Comparison of ENCODE assay signal across 1 cellular context in genomic region chr2:112432735-112433479, GRCh38.
TF ChIP-seq lines count a peak whose summit lies in the region.
"Not testable (repeated sequence)": the region's sequence is repeated elsewhere in the genome, so short reads cannot be mapped to it uniquely, and the experiment has no call there.

No MANE protein-coding gene starts in this region.

TF ChIP-seq in HepG2, 621 proteins besides CTCF, POLR2A, EP300 and RAD21 (continues in another document):
- TF ChIP-seq TFDP1 (CRISPR knock-in tag; IDR thresholded peaks at IDR 0.05; ENCODE audit: borderline replicate concordance) (peak; percentile 11; the same call in 1 of the 2 replicates), RXRB (CRISPR knock-in tag; IDR thresholded peaks at IDR 0.05; ENCODE audit: borderline replicate concordance) (0 out of 2 replicates have a peak, but pooled peaks have one; percentile 2), ZNF556 (CRISPR knock-in tag; IDR thresholded peaks at IDR 0.05; ENCODE audit: borderline replicate concordance) (peak; percentile 24; the same call in 1 of the 2 replicates), TFDP2 (CRISPR knock-in tag; IDR thresholded peaks at IDR 0.05) (0 out of 2 replicates have a peak, but pooled peaks have one; percentile 17), ATF7-NPFF (CRISPR knock-in tag; IDR thresholded peaks at IDR 0.05; ENCODE audit: low read depth) (peak; percentile 63; the same call in 1 of the 2 replicates), SALL1 (CRISPR knock-in tag; IDR thresholded peaks at IDR 0.05) (peak; percentile 48; the same call in 1 of the 2 replicates), ZNF543 (CRISPR knock-in tag; IDR thresholded peaks at IDR 0.05) (0 out of 2 replicates have a peak, but pooled peaks have one; percentile 39), ZNF777 (CRISPR knock-in tag; IDR thresholded peaks at IDR 0.05) (peak; percentile 96), ZNF263 (CRISPR knock-in tag; IDR thresholded peaks at IDR 0.05) (peak; percentile 37; the same call in 1 of the 2 replicates), HOXA3 (CRISPR knock-in tag; IDR thresholded peaks at IDR 0.05) (peak; percentile 49), IRF2 (CRISPR knock-in tag; IDR thresholded peaks at IDR 0.05) (0 out of 2 replicates have a peak, but pooled peaks have one; percentile 15), ZFAT (CRISPR knock-in tag; conservative IDR thresholded peaks at IDR 0.05) (0 out of 2 replicates have a peak, but pooled peaks have one; percentile 26), KMT2A (CRISPR knock-in tag; IDR thresholded peaks at IDR 0.05) (peak; percentile 43; the same call in 1 of the 2 replicates), GABPB1 (CRISPR knock-in tag; IDR thresholded peaks at IDR 0.05) (peak; percentile 52; the same call in 1 of the 2 replicates), ZNF691 (CRISPR knock-in tag; IDR thresholded peaks at IDR 0.05; ENCODE audit: borderline replicate concordance, low read depth) (0 out of 2 replicates have a peak, but pooled peaks have one; percentile 37), ZNF768 (CRISPR knock-in tag; IDR thresholded peaks at IDR 0.05) (peak; percentile 19; the same call in 1 of the 2 replicates), TAF1 (CRISPR knock-in tag; IDR thresholded peaks at IDR 0.05) (0 out of 2 replicates have a peak, but pooled peaks have one; percentile 35), KAT7 (CRISPR knock-in tag; IDR thresholded peaks at IDR 0.05; ENCODE audit: borderline replicate concordance) (peak; percentile 25; the same call in 1 of the 2 replicates), MAZ (CRISPR knock-in tag; IDR thresholded peaks at IDR 0.05; ENCODE audit: low read depth) (0 out of 2 replicates have a peak, but pooled peaks have one; percentile 23), ZBTB38 (CRISPR knock-in tag; IDR thresholded peaks at IDR 0.05) (peak; percentile 56; the same call in 1 of the 2 replicates), ZMYM4 (CRISPR knock-in tag; IDR thresholded peaks at IDR 0.05) (peak; percentile 78), HMGXB4 (CRISPR knock-in tag; IDR thresholded peaks at IDR 0.05; ENCODE audit: borderline replicate concordance in 1 of 2, low read depth in 1 of 2) (peak; percentile 90 to 95), ZFY (CRISPR knock-in tag; IDR thresholded peaks at IDR 0.05) (peak; percentile 90), ASH2L (IDR thresholded peaks at IDR 0.05; ENCODE audit: insufficient read length, low read depth, low read length) (peak; percentile 54), REPIN1 (CRISPR knock-in tag; IDR thresholded peaks at IDR 0.05; ENCODE audit: borderline replicate concordance, low read depth) (peak; percentile 22; the same call in 1 of the 2 replicates), DMAP1 (CRISPR knock-in tag; IDR thresholded peaks at IDR 0.05) (peak; percentile 32; the same call in 1 of the 2 replicates), RXRA (CRISPR knock-in tag; IDR thresholded peaks at IDR 0.05) (0 out of 2 replicates have a peak, but pooled peaks have one; percentile 5), NFKB2 (CRISPR knock-in tag; IDR thresholded peaks at IDR 0.05; ENCODE audit: borderline replicate concordance) (0 out of 2 replicates have a peak, but pooled peaks have one; percentile 26), SAP130 (CRISPR knock-in tag; IDR thresholded peaks at IDR 0.05; ENCODE audit: low read depth) (peak; percentile 65), ZFX (CRISPR knock-in tag; IDR thresholded peaks at IDR 0.05; ENCODE audit: low read depth) (peak; percentile 82), HDAC1 (CRISPR knock-in tag; IDR thresholded peaks at IDR 0.05) (0 out of 2 replicates have a peak, but pooled peaks have one; percentile 29), ZNF678 (CRISPR knock-in tag; IDR thresholded peaks at IDR 0.05) (0 out of 2 replicates have a peak, but pooled peaks have one; percentile 37), STAG1 (CRISPR knock-in tag; IDR thresholded peaks at IDR 0.05) (0 out of 2 replicates have a peak, but pooled peaks have one; percentile 7), UBTF (CRISPR knock-in tag; IDR thresholded peaks at IDR 0.05) (peak; percentile 88), POLR2G (IDR thresholded peaks at IDR 0.05; ENCODE audit: low read depth, low read length) (peak; percentile 47; the same call in 1 of the 2 replicates), THAP11 (CRISPR knock-in tag; IDR thresholded peaks at IDR 0.05) (peak; percentile 9; the same call in 1 of the 2 replicates), ZNF160 (CRISPR knock-in tag; IDR thresholded peaks at IDR 0.05) (0 out of 2 replicates have a peak, but pooled peaks have one; percentile 22), ZBED4 (CRISPR knock-in tag; IDR thresholded peaks at IDR 0.05; ENCODE audit: borderline replicate concordance) (peak; percentile 50; the same call in 1 of the 2 replicates), ZNF574 (CRISPR knock-in tag; IDR thresholded peaks at IDR 0.05) (peak; percentile 75; the same call in 1 of the 2 replicates), YEATS4 (CRISPR knock-in tag; IDR thresholded peaks at IDR 0.05; ENCODE audit: borderline replicate concordance) (peak; percentile 65; the same call in 1 of the 2 replicates), TOPORS (CRISPR knock-in tag; IDR thresholded peaks at IDR 0.05) (0 out of 2 replicates have a peak, but pooled peaks have one; percentile 49), SKI (IDR thresholded peaks at IDR 0.05; ENCODE audit: partially characterized antibody) (peak; percentile 51), YEATS2 (CRISPR knock-in tag; IDR thresholded peaks at IDR 0.05; ENCODE audit: borderline replicate concordance) (0 out of 2 replicates have a peak, but pooled peaks have one; percentile 7), NR2F1 (CRISPR knock-in tag; IDR thresholded peaks at IDR 0.05) (peak in 1 of 2 experiments; percentile 87; a peak in 2 of 4 replicates)
- TF ChIP-seq MAZ (IDR thresholded peaks at IDR 0.05; ENCODE audit: borderline replicate concordance, low read depth, low read length): not testable (repeated sequence)
